In genomic region chr4:187075514-187075913, GRCh38 we compare ENCODE assay signal across 26 cellular contexts.
"Had no signal": no experiment of that assay in that cellular context is flagged by ENCODE, and none has a peak within 500 bp of the region (broad histone marks: within the 10 kb centered on the region; RNA-seq: fewer than 3 reads in every experiment).

No MANE protein-coding gene starts in this region.

- H3K36me3 ChIP-seq: esophagus squamous epithelium, gastroesophageal sphincter, left ventricle myocardium inferior, right lobe of liver, thoracic aorta, uterus, WERI-Rb-1 had no signal

- DNase-seq: activated CD4-positive, alpha-beta T cell treated with anti-CD3 and anti-CD28 coated beads for 48 hours; activated CD4-positive, alpha-beta T cell treated with anti-CD3 and anti-CD28 coated beads, Interleukin-2, amount 50 U/mL, for 48 hours; activated CD8-positive, alpha-beta memory T cell treated with anti-CD3 and anti-CD28 coated beads for 24 hours; activated effector memory CD4-positive, alpha-beta T cell treated with anti-CD3 and anti-CD28 coated beads, Interleukin-2, amount 50 U/mL, for 16 hours; activated naive CD4-positive, alpha-beta T cell treated with anti-CD3 and anti-CD28 coated beads for 36 hours; activated naive CD8-positive, alpha-beta T cell treated with anti-CD3 and anti-CD28 coated beads, Interleukin-2, amount 10 ng/mL, durations not matched to agents 7 days and 5 days; amygdala; caudate nucleus; dermis blood vessel endothelial cell; effector CD4-positive, alpha-beta T cell; esophagus squamous epithelium; islet precursor cell; left ventricle myocardium inferior; mesendoderm; right lobe of liver; stimulated activated CD4-positive, alpha-beta T cell treated with anti-CD3 and anti-CD28 coated beads, Interleukin-12 subunit alpha, Interleukin-12 subunit beta, amount 100 ng/mL, for 4 hours; stimulated activated CD4-positive, alpha-beta T cell treated with anti-CD3 and anti-CD28 coated beads, Interleukin-4, amount 100 ng/mL, for 1 hour; T-helper 9 cell; uterus; WERI-Rb-1 had no signal

- H3K27me3 ChIP-seq: esophagus squamous epithelium, gastroesophageal sphincter, hepatocyte, right lobe of liver, uterus had no signal

- H3K4me1 ChIP-seq: esophagus squamous epithelium, gastroesophageal sphincter, left ventricle myocardium inferior, right lobe of liver, uterus had no signal

- H3K27ac ChIP-seq: epithelial cell of prostate, esophagus squamous epithelium, gastroesophageal sphincter, hepatocyte, left ventricle myocardium inferior, right lobe of liver, skin epidermis, thoracic aorta, uterus, WERI-Rb-1 had no signal

- H3K4me3 ChIP-seq: esophagus squamous epithelium, gastroesophageal sphincter, hepatocyte, left ventricle myocardium inferior, lung, right lobe of liver, skin epidermis, thoracic aorta, uterus had no signal

- H3K79me2 ChIP-seq: hepatocyte had no signal

- H3K9me3 ChIP-seq: esophagus squamous epithelium, gastroesophageal sphincter, left ventricle myocardium inferior, right lobe of liver, thoracic aorta, uterus had no signal

- H2AFZ ChIP-seq: hepatocyte had no signal

- H3K4me2 ChIP-seq: hepatocyte had no signal
